ENCODE assay signal across 7 cellular contexts in genomic region chr4:52964561-52964960, GRCh38.
"Had no signal": no experiment of that assay in that cellular context is flagged by ENCODE, and none has a peak within 500 bp of the region (broad histone marks: within the 10 kb centered on the region; RNA-seq: fewer than 3 reads in every experiment).

No MANE protein-coding gene starts in this region.

- FAIRE-seq: H1, H54, HTR-8/SVneo had no signal

- ATAC-seq: GM23338 had no signal

- H2AFZ ChIP-seq: GM23338 had no signal

- H3K4me2 ChIP-seq: GM23338 had no signal

- H3K4me3 ChIP-seq: GM23338 had no signal

- DNase-seq: H9, HCEC 1CT, KBM-7 had no signal
